Comparison of ENCODE assay signal across 8 cellular contexts in the genomic region with DNA sequence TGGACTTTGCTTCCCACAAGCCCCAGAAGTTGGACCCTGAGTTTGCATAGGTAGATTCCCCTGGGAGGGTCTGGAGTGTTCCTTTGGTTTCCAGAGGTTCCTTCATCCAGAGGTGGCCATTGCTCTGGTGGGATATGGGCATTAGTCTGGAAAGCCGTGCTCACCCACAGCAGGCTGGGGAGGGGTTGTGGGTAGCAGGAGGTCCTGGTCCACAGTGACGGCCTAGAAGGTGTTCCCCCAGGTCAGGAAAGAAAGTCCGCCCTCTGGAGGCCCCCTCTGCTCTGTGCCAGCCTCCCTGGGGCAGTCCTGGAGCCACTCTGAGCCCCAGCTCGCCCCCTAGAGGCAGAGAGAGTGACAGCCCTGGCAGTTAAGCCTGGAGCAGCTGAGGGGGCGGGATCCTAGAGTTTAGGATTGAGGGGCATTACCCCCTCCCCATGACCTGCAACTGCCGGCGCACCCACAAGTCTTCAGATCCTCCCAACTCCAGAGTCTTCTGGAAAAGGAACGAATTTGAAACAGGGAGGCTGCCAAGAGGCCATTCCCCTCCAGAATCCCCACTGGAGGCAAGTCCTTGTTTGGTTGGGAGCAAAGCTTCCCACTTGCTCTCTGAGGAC. TPM values are rescaled to one million over a fixed set of nuclear protein-coding genes. Genes with fewer than 3 reads are reported as not detected.
DNase-seq lines count a peak whose midpoint lies in the region; ATAC-seq and TF ChIP-seq lines count a peak whose summit lies in the region.

No MANE protein-coding gene starts in this region.

- H3K36me3 Mint-ChIP-seq in endothelial cell (ENCODE audit: low read depth, unreplicated experiment), result peaks cover 48% of the 10 kb centered on the region
- peaks cover 21% of the 10 kb centered on the region for H3K36me3 Mint-ChIP-seq in stimulated activated memory B cell treated with anti-CD40 and anti-IgM and Interleukin-4, amounts not matched to agents 10 μg/mL and 1 μg/mL and 100 μg/mL, for 72 hours

- no peak for DNase-seq in AG04449 (ENCODE audit: low read depth, low spot score)
- DNase-seq in NCI-H82 (lab: John Stamatoyannopoulos, UW), result peak; percentile 92
- peak; percentile 8 to 38 for DNase-seq in activated CD8-positive, alpha-beta memory T cell treated with anti-CD3 and anti-CD28 coated beads for 1 hour (ENCODE audit: extremely low read depth in 1 of 2, low read depth in 1 of 2)
- peak; percentile 86 for DNase-seq in endothelial cell (ENCODE audit: low spot score)
- DNase-seq in mucosa of gallbladder (ENCODE audit: low spot score), result peak; percentile 73

- POLR2A ChIA-PET in AG04449 (lab: Yijun Ruan, JAX), result no interaction called here

- CTCF ChIA-PET in AG04449 (lab: Yijun Ruan, JAX), result interaction anchor here (0.8 to 4.2 kb wide), 19 partner anchors 8 to 94 kb away, joined by 3 to 26 read pairs (median 9); partner anchors contain the start of gene RPS14

- TF ChIP-seq CTCF in AG04449 (IDR thresholded peaks at IDR 0.05; ENCODE audit: insufficient read depth, low read length, missing control alignments) (peak; percentile 81), endothelial cell (IDR thresholded peaks at IDR 0.05; ENCODE audit: unreplicated experiment) (peak; percentile 66)

- ATAC-seq in GM18499 (IDR thresholded peaks at IDR 0.05; ENCODE audit: insufficient read depth, unreplicated experiment), result peak; percentile 69
- peak; percentile 89 for ATAC-seq in HG02973 (IDR thresholded peaks at IDR 0.05; ENCODE audit: unreplicated experiment)
- peak; percentile 85 for ATAC-seq in stimulated activated memory B cell treated with anti-CD40 and anti-IgM and Interleukin-4, amounts not matched to agents 10 μg/mL and 1 μg/mL and 100 μg/mL, for 72 hours

- H3K27ac Mint-ChIP-seq in endothelial cell (ENCODE audit: unreplicated experiment), result no peak overlapping the region
- H3K27ac Mint-ChIP-seq in stimulated activated memory B cell treated with anti-CD40 and anti-IgM and Interleukin-4, amounts not matched to agents 10 μg/mL and 1 μg/mL and 100 μg/mL, for 72 hours, result no peak overlapping the region

- H3K4me1 Mint-ChIP-seq in endothelial cell (ENCODE audit: unreplicated experiment), result peaks cover 13% of the 10 kb centered on the region
- peaks cover 8% of the 10 kb centered on the region for H3K4me1 Mint-ChIP-seq in stimulated activated memory B cell treated with anti-CD40 and anti-IgM and Interleukin-4, amounts not matched to agents 10 μg/mL and 1 μg/mL and 100 μg/mL, for 72 hours

- H3K27me3 Mint-ChIP-seq in endothelial cell (ENCODE audit: unreplicated experiment), result peaks cover 12% of the 10 kb centered on the region
- no peaks in the 10 kb centered on the region for H3K27me3 Mint-ChIP-seq in stimulated activated memory B cell treated with anti-CD40 and anti-IgM and Interleukin-4, amounts not matched to agents 10 μg/mL and 1 μg/mL and 100 μg/mL, for 72 hours

- no peak overlapping the region for H3K4me3 ChIP-seq in AG04449 (ENCODE audit: low read depth, low read length)

- H3K9me3 Mint-ChIP-seq in endothelial cell (ENCODE audit: unreplicated experiment), result no peaks in the 10 kb centered on the region
- H3K9me3 Mint-ChIP-seq in stimulated activated memory B cell treated with anti-CD40 and anti-IgM and Interleukin-4, amounts not matched to agents 10 μg/mL and 1 μg/mL and 100 μg/mL, for 72 hours, result no peaks in the 10 kb centered on the region

- H3K4me3 Mint-ChIP-seq in endothelial cell (ENCODE audit: unreplicated experiment), result no peak overlapping the region
- H3K4me3 Mint-ChIP-seq in stimulated activated memory B cell treated with anti-CD40 and anti-IgM and Interleukin-4, amounts not matched to agents 10 μg/mL and 1 μg/mL and 100 μg/mL, for 72 hours, result no peak overlapping the region

RNA-seq across cellular contexts. Expression of gene NDST1, which starts 36.8 kb away (rescaled TPM):
- total RNA-seq in endothelial cell (ENCODE audit: unreplicated experiment) (178 TPM), mucosa of gallbladder (80.7 TPM)
